8 cellular contexts compared by ENCODE assay signal in genomic region chr3:37174532-37175126, GRCh38. TPM values are rescaled to one million over a fixed set of nuclear protein-coding genes. Genes with fewer than 3 reads are reported as not detected.
A peak's percentile ranks its signal among the peaks of the same experiment; 100 is the strongest.
DNase-seq lines count a peak whose midpoint lies in the region; ATAC-seq and TF ChIP-seq lines count a peak whose summit lies in the region.

TSS of gene LRRFIP2 (minus strand) at chr3:37174582. CDS start at chr3:37148983, 25,599 bp downstream.

- no peaks in the 10 kb centered on the region for H3K27me3 Mint-ChIP-seq in Caco-2 (ENCODE audit: insufficient read depth, unreplicated experiment)
- no peaks in the 10 kb centered on the region for H3K27me3 Mint-ChIP-seq in dendritic cell treated with granulocyte-macrophage colony-stimulating factor and Interleukin-4, amounts not matched to agents 40 ng/mL and 50 ng/mL, for 4 days

- BruUV-seq in Caco-2 (replicated peaks; lab: Mats Ljungman, UMichigan) (TSS peak; percentile 49), PC-3 (replicated peaks; lab: Mats Ljungman, UMichigan) (no TSS peak)

- peak within 1 kb of the TSS; percentile 75 for H3K4me3 Mint-ChIP-seq in Caco-2 (ENCODE audit: unreplicated experiment)
- peak within 1 kb of the TSS; percentile 92 for H3K4me3 Mint-ChIP-seq in dendritic cell treated with granulocyte-macrophage colony-stimulating factor and Interleukin-4, amounts not matched to agents 40 ng/mL and 50 ng/mL, for 4 days

- H3K4me1 ChIP-seq in Caco-2 = peaks cover 21% of the 10 kb centered on the region
- H3K4me1 ChIP-seq in PC-3 (ENCODE audit: insufficient read depth, low read length) = peaks cover 30% of the 10 kb centered on the region
- H3K4me1 ChIP-seq in lung (ENCODE audit: control insufficient read depth in 2 of 2, insufficient read depth in 2 of 2, low read length in 2 of 2) = peaks cover 5 to 12% of the 10 kb centered on the region in 2 donors
- H3K4me1 ChIP-seq in tibial artery = peaks cover 0 to 77% (median 35%) of the 10 kb centered on the region in 4 donors

- H4K20me1 ChIP-seq in PC-3 (ENCODE audit: low read length) = peaks cover 22% of the 10 kb centered on the region

- peak within 1 kb of the TSS; percentile 94 for H3K9ac ChIP-seq in PC-3 (ENCODE audit: low read length)

- TF ChIP-seq CTCF in Caco-2 (IDR thresholded peaks at IDR 0.05; ENCODE audit: insufficient read depth in 1 of 2, low read depth in 1 of 2, low read length in 1 of 2, severe bottlenecking in 1 of 2, unreplicated experiment in 1 of 2) (no peak), PC-3 (conservative IDR thresholded peaks at IDR 0.05; ENCODE audit: low read depth, low read length) (no peak), lung (IDR thresholded peaks at IDR 0.05; ENCODE audit: control extremely low read depth, extremely low read depth) (no peak), tibial artery (IDR thresholded peaks at IDR 0.05) (no peak)

- peak within 1 kb of the TSS; percentile 88 for H3K4me2 ChIP-seq in PC-3 (ENCODE audit: low read length)

- POLR2A ChIA-PET in Caco-2 (lab: Charles Lee) (interaction anchor here (0.6 kb wide), 1 partner anchor 651 kb away, joined by 3 read pairs; no protein-coding TSS in a partner anchor), PC-3 (lab: Charles Lee; ENCODE audit: unreplicated experiment) (interaction anchor here (0.5 to 0.7 kb wide), 4 partner anchors 47 to 77 kb away, joined by 3 to 9 read pairs (median 4); no protein-coding TSS in a partner anchor)

- no peaks in the 10 kb centered on the region for H3K27me3 ChIP-seq in Caco-2 (replicated peaks; ENCODE audit: control insufficient read depth, insufficient read depth, low read length)
- no peaks in the 10 kb centered on the region for H3K27me3 ChIP-seq in H7 (ENCODE audit: control insufficient read depth, insufficient read depth, low read length)
- no peaks in the 10 kb centered on the region for H3K27me3 ChIP-seq in PC-3 (ENCODE audit: low read length)
- no peaks in the 10 kb centered on the region for H3K27me3 ChIP-seq in lung (ENCODE audit: control insufficient read depth, insufficient read depth)
- H3K27me3 ChIP-seq in tibial artery = no peaks in the 10 kb centered on the region

- peaks cover 11% of the 10 kb centered on the region for H3K36me3 Mint-ChIP-seq in Caco-2 (ENCODE audit: insufficient read depth, unreplicated experiment)
- peaks cover 48% of the 10 kb centered on the region for H3K36me3 Mint-ChIP-seq in dendritic cell treated with granulocyte-macrophage colony-stimulating factor and Interleukin-4, amounts not matched to agents 40 ng/mL and 50 ng/mL, for 4 days (ENCODE audit: low read depth)

- H3K9me3 ChIP-seq in Caco-2 (no peaks in the 10 kb centered on the region), PC-3 (ENCODE audit: low read length) (no peaks in the 10 kb centered on the region), lung (ENCODE audit: control insufficient read depth in 2 of 2, insufficient read depth in 1 of 2, low read length in 1 of 2) (no peaks in the 10 kb centered on the region), tibial artery (no peaks in the 10 kb centered on the region)

- peak within 1 kb of the TSS; percentile 92 for H3K27ac ChIP-seq in PC-3 (ENCODE audit: low read length)
- peak within 1 kb of the TSS; percentile 98 to 99 for H3K27ac ChIP-seq in lung (ENCODE audit: low read depth in 1 of 2, low read length in 1 of 2)
- H3K27ac ChIP-seq in tibial artery = peak within 1 kb of the TSS; percentile 98 to 99

- WGBS in lung, 2 donors = 1 to 2% methylated on average over 5 of the region's 5 CpGs

- ATAC-seq in PC-3 (peak; percentile 23), lung (ENCODE audit: insufficient read depth, low FRiP score) (no peak), HG03108 (IDR thresholded peaks at IDR 0.05; ENCODE audit: unreplicated experiment) (no peak)

- intact Hi-C loops in Caco-2 (cut with micrococcal nuclease; ENCODE audit: unreplicated experiment) = no loop called here
- intact Hi-C loops in PC-3 (cut with micrococcal nuclease) = no loop called here
- intact Hi-C loops in dendritic cell treated with granulocyte-macrophage colony-stimulating factor and Interleukin-4, amounts not matched to agents 40 ng/mL and 50 ng/mL, for 4 days (cut with micrococcal nuclease) = no loop called here
- intact Hi-C loops in tibial artery (cut with DNase I; ENCODE audit: low total_unique reads) = no loop called here

- CTCF ChIA-PET in Caco-2 (lab: Charles Lee) (interaction anchor here (0.6 kb wide), 1 partner anchor 181 kb away, joined by 3 read pairs; the partner anchor contains the start of genes EPM2AIP1 and MLH1), PC-3 (lab: Charles Lee) (no interaction called here)

- H3K4me3 ChIP-seq in Caco-2 (ENCODE audit: low read depth, low read length) (peak within 1 kb of the TSS; percentile 99), H7 (ENCODE audit: insufficient read depth, low read depth, low read length) (peak within 1 kb of the TSS; percentile 94), PC-3 (ENCODE audit: low read length) (peak within 1 kb of the TSS; percentile 90), lung (peak within 1 kb of the TSS; percentile 99), tibial artery (peak within 1 kb of the TSS; percentile 92 to 96)

- DNase-seq in Caco-2 = no peak
- DNase-seq in H7 = no peak
- DNase-seq in PC-3 = peak; percentile 85
- no peak for DNase-seq in lung (ENCODE audit: low spot score)
- DNase-seq in tibial artery = no peak
- no peak for DNase-seq in HuH-7 (ENCODE audit: low spot score)

- H3K27ac Mint-ChIP-seq in Caco-2 (ENCODE audit: unreplicated experiment) = peak within 1 kb of the TSS; percentile 87
- peak within 1 kb of the TSS; percentile 93 for H3K27ac Mint-ChIP-seq in dendritic cell treated with granulocyte-macrophage colony-stimulating factor and Interleukin-4, amounts not matched to agents 40 ng/mL and 50 ng/mL, for 4 days

- peaks cover 94% of the 10 kb centered on the region for H3K79me2 ChIP-seq in PC-3 (ENCODE audit: low read length)

- peak within 1 kb of the TSS; percentile 85 for H2AFZ ChIP-seq in PC-3 (ENCODE audit: low read length)

- H3F3A ChIP-seq in PC-3 (ENCODE audit: low read length, unreplicated experiment) = no peaks in the 10 kb centered on the region

- H3K9me3 Mint-ChIP-seq in Caco-2 (ENCODE audit: unreplicated experiment) = no peaks in the 10 kb centered on the region
- H3K9me3 Mint-ChIP-seq in dendritic cell treated with granulocyte-macrophage colony-stimulating factor and Interleukin-4, amounts not matched to agents 40 ng/mL and 50 ng/mL, for 4 days = no peaks in the 10 kb centered on the region

- H3K36me3 ChIP-seq in Caco-2 (ENCODE audit: control insufficient read depth, insufficient read depth, low read length) = no peaks in the 10 kb centered on the region
- H3K36me3 ChIP-seq in H7 (replicated peaks; ENCODE audit: control insufficient read depth, insufficient read depth, low read length) = no peaks in the 10 kb centered on the region
- peaks cover 22% of the 10 kb centered on the region for H3K36me3 ChIP-seq in PC-3 (ENCODE audit: low read depth, low read length)
- peaks cover 0 to 6% of the 10 kb centered on the region in 2 donors for H3K36me3 ChIP-seq in lung (ENCODE audit: control insufficient read depth in 2 of 2, insufficient read depth in 2 of 2, low read length in 2 of 2)
- H3K36me3 ChIP-seq in tibial artery = peaks cover 0 to 5% (median 0%) of the 10 kb centered on the region in 3 donors

- no peaks in the 10 kb centered on the region for H3K9me2 ChIP-seq in PC-3 (replicated peaks; ENCODE audit: low read length)

- peaks cover 7% of the 10 kb centered on the region for H3K4me1 Mint-ChIP-seq in Caco-2 (ENCODE audit: low read depth, unreplicated experiment)
- peaks cover 58% of the 10 kb centered on the region for H3K4me1 Mint-ChIP-seq in dendritic cell treated with granulocyte-macrophage colony-stimulating factor and Interleukin-4, amounts not matched to agents 40 ng/mL and 50 ng/mL, for 4 days (ENCODE audit: low read depth)

RNA-seq across cellular contexts. Expression of gene LRRFIP2, which starts in this region (rescaled TPM):
- total RNA-seq in Caco-2 (2022) = 37.8 and 47.1 TPM in 2 replicates
- 16.8 and 23.9 TPM in 2 replicates for total RNA-seq in H7 (2014; rRNA removed; shearing (Covaris generic))
- total RNA-seq in PC-3 (2014; rRNA removed) = 54.7 and 69.1 TPM in 2 replicates
- total RNA-seq in lung = 100 to 1,000 TPM in 1 of 2 donors, 10 to 100 TPM in 1; 60.0 to 106 TPM
- polyA plus RNA-seq in lung = 10 to 100 TPM; 24.8 to 29.1 TPM
